In the genomic region with DNA sequence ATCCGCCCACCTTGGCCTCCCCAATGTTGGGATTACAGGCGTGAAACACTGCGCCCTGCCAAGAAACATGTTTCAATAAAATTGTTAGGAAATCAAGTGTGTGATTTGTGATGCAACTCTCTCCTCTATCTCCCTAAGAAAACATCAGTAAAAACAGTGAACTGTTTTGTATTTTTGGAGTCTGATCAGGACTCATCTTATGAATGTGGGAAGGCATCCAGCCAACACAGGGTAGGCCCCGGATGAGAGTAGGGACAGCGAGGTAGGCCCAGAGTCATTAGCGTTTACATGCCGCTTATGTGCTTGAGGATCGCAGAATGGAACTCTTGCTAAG, we compare ENCODE assay signal across 8 cellular contexts.
DNase-seq lines count a peak whose midpoint lies in the region; ATAC-seq and TF ChIP-seq lines count a peak whose summit lies in the region.

No MANE protein-coding gene starts in this region.

- TF ChIP-seq CTCF in NB4 (IDR thresholded peaks at IDR 0.05; ENCODE audit: low read depth, low read length), result no peak
- TF ChIP-seq CTCF in nephron progenitor cell (IDR thresholded peaks at IDR 0.05), result no peak

- no peaks in the 10 kb centered on the region for H3K9me3 ChIP-seq in BLaER1 treated with 17β-estradiol and CSF1 and Interleukin-3, amounts not matched to agents 10 nM and 100 nM (replicated peaks in 1 of 11)
- H3K9me3 ChIP-seq in effector memory CD4-positive, alpha-beta T cell (ENCODE audit: control insufficient read depth, low read length), result no peaks in the 10 kb centered on the region

- no peak for ATAC-seq in GM21723 (IDR thresholded peaks at IDR 0.05; ENCODE audit: unreplicated experiment)

- H3K9ac ChIP-seq in BLaER1 treated with 17β-estradiol and CSF1 and Interleukin-3, amounts not matched to agents 10 nM and 100 nM, result peak overlapping the region; percentile 91 to 99 (median 94)

- peak overlapping the region; percentile 90 for H3K4me3 Mint-ChIP-seq in nephron progenitor cell

- no peaks in the 10 kb centered on the region for H3K36me3 Mint-ChIP-seq in nephron progenitor cell (ENCODE audit: low read depth)

- no peaks in the 10 kb centered on the region for H3K9me3 Mint-ChIP-seq in nephron progenitor cell

- peaks cover 19% of the 10 kb centered on the region for H3K4me1 Mint-ChIP-seq in nephron progenitor cell

- DNase-seq in NB4 (ENCODE audit: low read depth) (no peak), nephron progenitor cell (no peak), Kasumi-1 (lab: John Stamatoyannopoulos, UW) (no peak), iPS-NIHi7 (ENCODE audit: extremely low spot score) (no peak)
- DNase-seq in effector memory CD4-positive, alpha-beta T cell, result no peak
- no peak for DNase-seq in activated CD4-positive, CD25-positive, alpha-beta regulatory T cell (lab: John Stamatoyannopoulos, UW)

- H3K27me3 ChIP-seq in BLaER1 treated with 17β-estradiol and CSF1 and Interleukin-3, amounts not matched to agents 10 nM and 100 nM, result no peaks in the 10 kb centered on the region
- H3K27me3 ChIP-seq in effector memory CD4-positive, alpha-beta T cell (replicated peaks; ENCODE audit: control insufficient read depth, insufficient read depth, low read length, poor library complexity, severe bottlenecking), result no peaks in the 10 kb centered on the region

- H3K27ac Mint-ChIP-seq in nephron progenitor cell, result peak overlapping the region; percentile 100

- H3K4me1 ChIP-seq in BLaER1 treated with 17β-estradiol and CSF1 and Interleukin-3, amounts not matched to agents 10 nM and 100 nM, result peaks cover 46 to 66% (median 57%) of the 10 kb centered on the region in 10 experiments
- H3K4me1 ChIP-seq in effector memory CD4-positive, alpha-beta T cell (ENCODE audit: control insufficient read depth, insufficient read depth, low read length, poor library complexity, severe bottlenecking), result peaks cover 35% of the 10 kb centered on the region

- TF ChIP-seq POLR2A in NB4 (IDR thresholded peaks at IDR 0.05; ENCODE audit: extremely low read depth, insufficient read length), result no peak

- H3K4me3 ChIP-seq in BLaER1 treated with 17β-estradiol and CSF1 and Interleukin-3, amounts not matched to agents 10 nM and 100 nM, result peak overlapping the region; percentile 65 to 86 (median 72)
- peak overlapping the region; percentile 91 for H3K4me3 ChIP-seq in NB4 (ENCODE audit: low read depth, low read length)
- H3K4me3 ChIP-seq in effector memory CD4-positive, alpha-beta T cell (ENCODE audit: insufficient read depth, low read depth, low read length, poor library complexity, severe bottlenecking), result peak overlapping the region; percentile 100

- peak overlapping the region; percentile 94 to 100 (median 97); a peak in 21 of 22 replicates for H3K27ac ChIP-seq in BLaER1 treated with 17β-estradiol and CSF1 and Interleukin-3, amounts not matched to agents 10 nM and 100 nM
- peak overlapping the region; percentile 100 for H3K27ac ChIP-seq in effector memory CD4-positive, alpha-beta T cell (ENCODE audit: insufficient read depth, low read length, poor library complexity, severe bottlenecking)

- peaks cover 3 to 20% (median 12%) of the 10 kb centered on the region in 11 experiments; a peak in 21 of 22 replicates for H3K36me3 ChIP-seq in BLaER1 treated with 17β-estradiol and CSF1 and Interleukin-3, amounts not matched to agents 10 nM and 100 nM
- H3K36me3 ChIP-seq in effector memory CD4-positive, alpha-beta T cell (ENCODE audit: control insufficient read depth, insufficient read depth, low read length), result peaks cover 14% of the 10 kb centered on the region

- H3K27me3 Mint-ChIP-seq in nephron progenitor cell (ENCODE audit: low read depth, poor library complexity), result no peaks in the 10 kb centered on the region

- H3K4me2 ChIP-seq in BLaER1 treated with 17β-estradiol and CSF1 and Interleukin-3, amounts not matched to agents 10 nM and 100 nM, result peak overlapping the region; percentile 82 to 95 (median 90)

- H4K20me1 ChIP-seq in BLaER1 treated with 17β-estradiol and CSF1 and Interleukin-3, amounts not matched to agents 10 nM and 100 nM, result peaks cover 0 to 20% (median 13%) of the 10 kb centered on the region in 11 experiments; a peak in 10 of 22 replicates
